8 cellular contexts compared by ENCODE assay signal in genomic region chr12:12807517-12807903, GRCh38. TPM values are rescaled to one million over a fixed set of nuclear protein-coding genes. Genes with fewer than 3 reads are reported as not detected.
DNase-seq lines count a peak whose midpoint lies in the region; ATAC-seq and TF ChIP-seq lines count a peak whose summit lies in the region.
"Not testable (repeated sequence)": the region's sequence is repeated elsewhere in the genome, so short reads cannot be mapped to it uniquely, and the experiment has no call there.

No MANE protein-coding gene starts in this region.

- peaks cover 47% of the 10 kb centered on the region for H3K4me1 Mint-ChIP-seq in activated CD4-positive, alpha-beta memory T cell treated with anti-CD3 and anti-CD28 coated beads for 36 hours (ENCODE audit: low read depth)
- peaks cover 70% of the 10 kb centered on the region for H3K4me1 Mint-ChIP-seq in activated naive CD8-positive, alpha-beta T cell treated with anti-CD3 and anti-CD28 coated beads, Interleukin-2, amount 10 ng/mL, durations not matched to agents 7 days and 5 days

- DNase-seq in AG04450 (ENCODE audit: low read depth, low spot score); MM.1S; activated CD4-positive, alpha-beta memory T cell treated with anti-CD3 and anti-CD28 coated beads for 36 hours; activated naive CD8-positive, alpha-beta T cell treated with anti-CD3 and anti-CD28 coated beads, Interleukin-2, amount 10 ng/mL, durations not matched to agents 7 days and 5 days; effector memory CD4-positive, alpha-beta T cell; left lung; suprapubic skin (ENCODE audit: low spot score in 2 of 2): not testable (repeated sequence)

- H3K36me3 Mint-ChIP-seq in activated CD4-positive, alpha-beta memory T cell treated with anti-CD3 and anti-CD28 coated beads for 36 hours; activated naive CD8-positive, alpha-beta T cell treated with anti-CD3 and anti-CD28 coated beads, Interleukin-2, amount 10 ng/mL, durations not matched to agents 7 days and 5 days: not testable (repeated sequence)

- not testable (repeated sequence) for H3K4me3 ChIP-seq in AG04450 (ENCODE audit: low read depth, low read length); MM.1S (ENCODE audit: low read length); effector memory CD4-positive, alpha-beta T cell (ENCODE audit: insufficient read depth, low read depth, low read length, poor library complexity, severe bottlenecking); left lung; parathyroid adenoma (ENCODE audit: low read depth, low read length); suprapubic skin

- H4K20me1 ChIP-seq in MM.1S (ENCODE audit: insufficient read depth, low read length), result not testable (repeated sequence)

- TF ChIP-seq EP300 in suprapubic skin (IDR thresholded peaks at IDR 0.05), result not testable (repeated sequence)

- peak overlapping the region; percentile 59; the same call in 1 of the 2 replicates for H3K9ac ChIP-seq in MM.1S (ENCODE audit: low read length)
- H3K9ac ChIP-seq in parathyroid adenoma, result not testable (repeated sequence)

- not testable (repeated sequence) for H3K9me3 ChIP-seq in AG04450 (ENCODE audit: control insufficient read depth, insufficient read depth, low read length); MM.1S (replicated peaks; ENCODE audit: insufficient read depth, low read length); effector memory CD4-positive, alpha-beta T cell (ENCODE audit: control insufficient read depth, low read length); left lung; parathyroid adenoma (ENCODE audit: control insufficient read depth, low read length); suprapubic skin

- H3K4me3 Mint-ChIP-seq in activated CD4-positive, alpha-beta memory T cell treated with anti-CD3 and anti-CD28 coated beads for 36 hours, result not testable (repeated sequence)
- peak overlapping the region; percentile 52 for H3K4me3 Mint-ChIP-seq in activated naive CD8-positive, alpha-beta T cell treated with anti-CD3 and anti-CD28 coated beads, Interleukin-2, amount 10 ng/mL, durations not matched to agents 7 days and 5 days

- peak overlapping the region; percentile 91 for H3K27ac Mint-ChIP-seq in activated CD4-positive, alpha-beta memory T cell treated with anti-CD3 and anti-CD28 coated beads for 36 hours
- H3K27ac Mint-ChIP-seq in activated naive CD8-positive, alpha-beta T cell treated with anti-CD3 and anti-CD28 coated beads, Interleukin-2, amount 10 ng/mL, durations not matched to agents 7 days and 5 days, result peak overlapping the region; percentile 100

- H3F3A ChIP-seq in MM.1S (ENCODE audit: insufficient read depth, low read length), result peaks cover 30% of the 10 kb centered on the region

- not testable (repeated sequence) for TF ChIP-seq POLR2A in suprapubic skin (IDR thresholded peaks at IDR 0.05)

- POLR2A ChIA-PET in AG04450 (lab: Yijun Ruan, JAX), result not testable (repeated sequence)
- POLR2A ChIA-PET in activated CD4-positive, alpha-beta memory T cell treated with anti-CD3 and anti-CD28 coated beads for 36 hours (lab: Charles Lee), result interaction anchor here (1.2 kb wide), 1 partner anchor 20 kb away, joined by 3 read pairs; no protein-coding TSS in a partner anchor
- POLR2A ChIA-PET in activated naive CD8-positive, alpha-beta T cell treated with anti-CD3 and anti-CD28 coated beads, Interleukin-2, amount 10 ng/mL, durations not matched to agents 7 days and 5 days (lab: Charles Lee), result interaction anchor here (1.9 kb wide), 1 partner anchor 13 kb away, joined by 4 read pairs; no protein-coding TSS in a partner anchor

- H3K79me2 ChIP-seq in MM.1S (ENCODE audit: low read length); parathyroid adenoma: not testable (repeated sequence)

- ATAC-seq in activated naive CD8-positive, alpha-beta T cell treated with anti-CD3 and anti-CD28 coated beads, Interleukin-2, amount 10 ng/mL, durations not matched to agents 7 days and 5 days (ENCODE audit: low read depth); left lung: not testable (repeated sequence)

- CTCF ChIA-PET in AG04450 (lab: Charles Lee), result interaction anchor here (0.6 to 0.7 kb wide), 2 partner anchors 48 to 728 kb away, joined by 3 to 5 read pairs; no protein-coding TSS in a partner anchor
- CTCF ChIA-PET in activated CD4-positive, alpha-beta memory T cell treated with anti-CD3 and anti-CD28 coated beads for 36 hours (lab: Charles Lee), result interaction anchor here (1.0 to 6.7 kb wide), 2 partner anchors 19 to 88 kb away, joined by 3 to 56 read pairs; no protein-coding TSS in a partner anchor

- not testable (repeated sequence) for TF ChIP-seq CTCF in AG04450 (IDR thresholded peaks at IDR 0.05; ENCODE audit: low read depth, low read length); MM.1S (IDR thresholded peaks at IDR 0.05; ENCODE audit: low read length); left lung (IDR thresholded peaks at IDR 0.05); parathyroid adenoma (IDR thresholded peaks at IDR 0.05); suprapubic skin (IDR thresholded peaks at IDR 0.05)

- not testable (repeated sequence) for H3K27me3 Mint-ChIP-seq in activated CD4-positive, alpha-beta memory T cell treated with anti-CD3 and anti-CD28 coated beads for 36 hours; activated naive CD8-positive, alpha-beta T cell treated with anti-CD3 and anti-CD28 coated beads, Interleukin-2, amount 10 ng/mL, durations not matched to agents 7 days and 5 days

- H3K9me3 Mint-ChIP-seq in activated CD4-positive, alpha-beta memory T cell treated with anti-CD3 and anti-CD28 coated beads for 36 hours; activated naive CD8-positive, alpha-beta T cell treated with anti-CD3 and anti-CD28 coated beads, Interleukin-2, amount 10 ng/mL, durations not matched to agents 7 days and 5 days: not testable (repeated sequence)

- not testable (repeated sequence) for H3K9me2 ChIP-seq in MM.1S (replicated peaks; ENCODE audit: insufficient read depth, low read length)

- H3K27ac ChIP-seq in AG04450 (ENCODE audit: low read depth, low read length) (peak overlapping the region; percentile 99), MM.1S (ENCODE audit: low read length) (peak overlapping the region; percentile 89), left lung (peak overlapping the region; percentile 65 to 83), parathyroid adenoma (peak overlapping the region; percentile 72), suprapubic skin (peak overlapping the region; percentile 43)
- peak overlapping the region; percentile 81 for H3K27ac ChIP-seq in effector memory CD4-positive, alpha-beta T cell (ENCODE audit: insufficient read depth, low read length, poor library complexity, severe bottlenecking)

- 73% methylated on average over 3 of the region's 3 CpGs for WGBS in suprapubic skin

- peak overlapping the region; percentile 81; the same call in 1 of the 2 replicates for H3K4me2 ChIP-seq in MM.1S (ENCODE audit: low read depth, low read length)
- not testable (repeated sequence) for H3K4me2 ChIP-seq in parathyroid adenoma (ENCODE audit: low read length)

- peak overlapping the region; percentile 77; the same call in 1 of the 2 replicates for H2AFZ ChIP-seq in MM.1S (ENCODE audit: low read length)
- not testable (repeated sequence) for H2AFZ ChIP-seq in parathyroid adenoma

- H3K27me3 ChIP-seq in AG04450 (ENCODE audit: control insufficient read depth, insufficient read depth, low read length); MM.1S (replicated peaks; ENCODE audit: insufficient read depth, low read length); effector memory CD4-positive, alpha-beta T cell (replicated peaks; ENCODE audit: control insufficient read depth, insufficient read depth, low read length, poor library complexity, severe bottlenecking); left lung; parathyroid adenoma (ENCODE audit: control insufficient read depth, insufficient read depth, low read length); suprapubic skin: not testable (repeated sequence)

- not testable (repeated sequence) for H3K36me3 ChIP-seq in MM.1S (replicated peaks; ENCODE audit: insufficient read depth, low read length); effector memory CD4-positive, alpha-beta T cell (ENCODE audit: control insufficient read depth, insufficient read depth, low read length); left lung; parathyroid adenoma (ENCODE audit: control insufficient read depth, insufficient read depth, low read length); suprapubic skin

- intact Hi-C loops in activated CD4-positive, alpha-beta memory T cell treated with anti-CD3 and anti-CD28 coated beads for 36 hours (cut with micrococcal nuclease), result loop anchor here (10.0 kb wide), 1 partner anchor 453 kb away; the partner anchor contains the start of genes BORCS5 and MANSC1
- intact Hi-C loops in left lung (cut with DNase I), result not testable (repeated sequence)

- H3K4me1 ChIP-seq in MM.1S (ENCODE audit: low read length) (peaks cover 42% of the 10 kb centered on the region), left lung (peaks cover 0 to 44% of the 10 kb centered on the region in 2 donors), suprapubic skin (peaks cover 55% of the 10 kb centered on the region)
- H3K4me1 ChIP-seq in effector memory CD4-positive, alpha-beta T cell (ENCODE audit: control insufficient read depth, insufficient read depth, low read length, poor library complexity, severe bottlenecking), result peaks cover 38% of the 10 kb centered on the region
- not testable (repeated sequence) for H3K4me1 ChIP-seq in parathyroid adenoma

RNA-seq across cellular contexts. Expression of gene DDX47, which starts 5.6 kb away (rescaled TPM):
- 91.3 and 113 TPM in 2 replicates for polyA plus RNA-seq in AG04450 (2011; rRNA removed)
- polyA minus RNA-seq in AG04450 (2011; rRNA and poly(A)+ RNA removed), result 58.5 and 70.0 TPM in 2 replicates
- total RNA-seq in activated CD4-positive, alpha-beta memory T cell treated with anti-CD3 and anti-CD28 coated beads for 36 hours, result 10 to 100 TPM; 75.2 to 75.3 TPM
- 10 to 100 TPM; 56.3 to 60.8 TPM for total RNA-seq in activated naive CD8-positive, alpha-beta T cell treated with anti-CD3 and anti-CD28 coated beads, Interleukin-2, amount 10 ng/mL, durations not matched to agents 7 days and 5 days
- total RNA-seq in left lung (10 to 100 TPM; 44.0 to 48.6 TPM), suprapubic skin (10 to 100 TPM; 64.1 to 76.4 (median 66.9) TPM)

RNA-seq across cellular contexts. Expression of gene APOLD1, which starts 22.1 kb away (rescaled TPM):
- 2.2 and 2.6 TPM in 2 replicates for polyA plus RNA-seq in AG04450 (2011; rRNA removed)
- polyA minus RNA-seq in AG04450 (2011; rRNA and poly(A)+ RNA removed), result 1.7 and 2.4 TPM in 2 replicates
- total RNA-seq in activated CD4-positive, alpha-beta memory T cell treated with anti-CD3 and anti-CD28 coated beads for 36 hours, result 1 to 10 TPM; 3.4 to 4.4 TPM
- 10 to 100 TPM; 10.3 to 12.1 TPM for total RNA-seq in activated naive CD8-positive, alpha-beta T cell treated with anti-CD3 and anti-CD28 coated beads, Interleukin-2, amount 10 ng/mL, durations not matched to agents 7 days and 5 days
- total RNA-seq in left lung (1 to 10 TPM; 7.3 to 8.9 TPM), suprapubic skin (10 to 100 TPM; 14.6 to 25.5 (median 16.4) TPM)

Comparison
In these comparisons a context has a peak if more than half of its experiments do, and no peak if none do; other contexts are left out.
1. H3K27ac ChIP-seq: peak in every context shown above with its lines; median percentile 99 in AG04450; 89 in MM.1S; 81 in effector memory CD4-positive, alpha-beta T cell; 74 in left lung; 72 in parathyroid adenoma; 43 in suprapubic skin.